ENCODE assay signal across 9 cellular contexts in the genomic region with DNA sequence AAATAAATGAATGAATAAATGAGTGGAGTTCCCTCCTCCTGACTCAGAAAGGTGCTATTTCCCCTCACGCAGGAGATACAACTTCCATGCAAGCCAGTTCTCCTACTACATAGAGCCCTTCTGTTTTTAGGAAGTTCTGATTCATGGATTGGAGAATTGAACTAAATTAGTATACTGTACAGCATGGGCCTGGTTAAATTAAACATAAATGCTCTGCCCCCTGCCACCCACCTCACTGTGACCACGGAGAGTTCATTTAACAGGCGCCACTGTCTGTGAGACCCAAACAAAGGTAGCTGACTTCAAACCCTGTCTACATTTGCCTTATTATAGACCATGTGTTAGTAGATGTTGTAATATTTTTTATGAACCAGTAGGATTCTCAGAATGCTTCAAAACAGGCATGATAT. TPM values are rescaled to one million over a fixed set of nuclear protein-coding genes. Genes with fewer than 3 reads are reported as not detected.
DNase-seq lines count a peak whose midpoint lies in the region; ATAC-seq and TF ChIP-seq lines count a peak whose summit lies in the region.
"Had no signal": no experiment of that assay in that cellular context is flagged by ENCODE, and none has a peak within 500 bp of the region (broad histone marks: within the 10 kb centered on the region; RNA-seq: fewer than 3 reads in every experiment).

No MANE protein-coding gene starts in this region.

- no peak overlapping the region for H3K9ac ChIP-seq in mesendoderm (ENCODE audit: low read length)

- H3K4me3 Mint-ChIP-seq in chondrocyte (ENCODE audit: unreplicated experiment) = no peak overlapping the region
- H3K4me3 Mint-ChIP-seq: naive B cell had no signal

- no peak overlapping the region for H2AK5ac ChIP-seq in mesendoderm (ENCODE audit: low read length)

- no peak overlapping the region for H3K23ac ChIP-seq in mesendoderm (ENCODE audit: low read length)

- no peak overlapping the region for H3K56ac ChIP-seq in mesendoderm (ENCODE audit: low read length)

- H2BK5ac ChIP-seq in mesendoderm (ENCODE audit: low read length) = peak overlapping the region; percentile 70

- H3K27me3 ChIP-seq in mesendoderm (ENCODE audit: insufficient read depth, low read length, poor library complexity) (no peaks in the 10 kb centered on the region), upper lobe of left lung (no peaks in the 10 kb centered on the region)

- H4K8ac ChIP-seq in mesendoderm (ENCODE audit: low read depth, low read length) = no peak overlapping the region

- peak overlapping the region; percentile 96 for H3K4ac ChIP-seq in mesendoderm (ENCODE audit: low read depth, low read length)

- H3K4me1 ChIP-seq in mesendoderm (ENCODE audit: control insufficient read depth, low read depth, low read length) (no peaks in the 10 kb centered on the region), upper lobe of left lung (peaks cover 12 to 39% (median 28%) of the 10 kb centered on the region in 4 donors)

- ATAC-seq in upper lobe of left lung (ENCODE audit: low FRiP score in 2 of 2) (no peak), HG03354 (IDR thresholded peaks at IDR 0.05; ENCODE audit: poor library complexity, severe bottlenecking, unreplicated experiment) (no peak), GM21423 (IDR thresholded peaks at IDR 0.05; ENCODE audit: unreplicated experiment) (no peak), GM21526 (IDR thresholded peaks at IDR 0.05; ENCODE audit: low FRiP score, unreplicated experiment) (no peak)

- H3K4me1 Mint-ChIP-seq in chondrocyte (ENCODE audit: low read depth) = peaks cover 69% of the 10 kb centered on the region

- no peak for TF ChIP-seq POLR2A in upper lobe of left lung (IDR thresholded peaks at IDR 0.05)

- peak; percentile 26 for DNase-seq in NOMO-1 treated with DMSO at 0.1 percent for 48 hours (lab: John Stamatoyannopoulos, UW; ENCODE audit: unreplicated experiment)
- no peak for DNase-seq in NOMO-1 treated with dmso at 0.1 percent for 144 hours (lab: John Stamatoyannopoulos, UW; ENCODE audit: unreplicated experiment)
- DNase-seq in chondrocyte (ENCODE audit: low spot score) = no peak
- DNase-seq in mesendoderm = no peak
- DNase-seq in upper lobe of left lung = no peak
- DNase-seq: naive B cell had no signal

- H3K4me2 ChIP-seq in mesendoderm (ENCODE audit: low read length) = no peak overlapping the region

- no peaks in the 10 kb centered on the region for H3K36me3 Mint-ChIP-seq in chondrocyte (ENCODE audit: low read depth)
- H3K36me3 Mint-ChIP-seq: naive B cell had no signal

- peak overlapping the region; percentile 94 for H3K27ac Mint-ChIP-seq in chondrocyte (ENCODE audit: unreplicated experiment)
- H3K27ac Mint-ChIP-seq: naive B cell had no signal

- H2BK15ac ChIP-seq in mesendoderm (replicated peaks; ENCODE audit: low read depth) = peak overlapping the region; percentile 85

- H3K9me3 Mint-ChIP-seq in chondrocyte (ENCODE audit: low read depth) = no peaks in the 10 kb centered on the region
- H3K9me3 Mint-ChIP-seq: naive B cell had no signal

- H3K9me3 ChIP-seq in upper lobe of left lung = no peaks in the 10 kb centered on the region

- H3K27ac ChIP-seq in mesendoderm (ENCODE audit: low read depth, low read length) (peak overlapping the region; percentile 79), upper lobe of left lung (peak overlapping the region; percentile 7 to 78 (median 48))

- H3K18ac ChIP-seq in mesendoderm (ENCODE audit: low read length) = peak overlapping the region; percentile 96

- H3K79me2 ChIP-seq in mesendoderm (ENCODE audit: control insufficient read depth, insufficient read depth, low read length) = no peaks in the 10 kb centered on the region

- TF ChIP-seq CTCF in chondrocyte (IDR thresholded peaks at IDR 0.05) (peak; percentile 20), upper lobe of left lung (IDR thresholded peaks at IDR 0.05) (no peak)

- peak overlapping the region; percentile 92 for H2BK120ac ChIP-seq in mesendoderm (ENCODE audit: low read depth, low read length)

- H3K36me3 ChIP-seq in mesendoderm (ENCODE audit: control insufficient read depth, insufficient read depth, low read length) = no peaks in the 10 kb centered on the region
- no peaks in the 10 kb centered on the region for H3K36me3 ChIP-seq in upper lobe of left lung

- no peak for TF ChIP-seq EP300 in upper lobe of left lung (IDR thresholded peaks at IDR 0.05)

- H3K4me3 ChIP-seq in mesendoderm (ENCODE audit: low read length) (no peak overlapping the region), upper lobe of left lung (no peak overlapping the region)

- H4K5ac ChIP-seq in mesendoderm (ENCODE audit: low read length) = no peak overlapping the region

- no CpG with 5 or more reads among the region's 3 CpGs for WGBS in mesendoderm (ENCODE audit: extremely low coverage, insufficient coverage, low lambda C conversion rate)
- WGBS in upper lobe of left lung, 2 donors = 50 to 62% methylated on average over 3 of the region's 3 CpGs

- no peaks in the 10 kb centered on the region for H3K27me3 Mint-ChIP-seq in chondrocyte (ENCODE audit: low read depth)
- H3K27me3 Mint-ChIP-seq: naive B cell had no signal

- no peaks in the 10 kb centered on the region for H3K79me1 ChIP-seq in mesendoderm (ENCODE audit: low read length)

RNA-seq across cellular contexts. Expression of a gene that starts 9.1 kb away (rescaled TPM):
- total RNA-seq in chondrocyte (67.9 to 74.4 TPM (median 70.5 TPM) in 3 replicates), upper lobe of left lung (100 to 1,000 TPM in 3 of 6 donors, 10 to 100 TPM in 3; 83.8 to 157 (median 116) TPM)
- 26.4 TPM for polyA plus RNA-seq in mesendoderm (2013, experiment 1 of 2)
- 26.7 TPM for polyA plus RNA-seq in mesendoderm (2013, experiment 2 of 2)
